In genomic region chr22:24601217-24602104, GRCh38 we compare ENCODE assay signal across 1 cellular context.
TF ChIP-seq lines count a peak whose summit lies in the region.

No MANE protein-coding gene starts in this region.

TF ChIP-seq in H1, 55 proteins besides CTCF, POLR2A, EP300 and RAD21 (continued from another document):
- TF ChIP-seq EGR1 (IDR thresholded peaks at IDR 0.05; ENCODE audit: borderline replicate concordance, low read depth, low read length) (no peak), POU5F1 (IDR thresholded peaks at IDR 0.05; ENCODE audit: low read depth, low read length) (no peak), EZH2 (IDR thresholded peaks at IDR 0.05; ENCODE audit: low read depth, low read length, severe bottlenecking) (no peak), SP2 (IDR thresholded peaks at IDR 0.05; ENCODE audit: low read length) (no peak), YY1 (IDR thresholded peaks at IDR 0.05; ENCODE audit: low read depth, low read length) (no peak), CBX8 (IDR thresholded peaks at IDR 0.05; ENCODE audit: borderline replicate concordance, low read depth, low read length) (no peak), CTBP2 (IDR thresholded peaks at IDR 0.05; ENCODE audit: borderline replicate concordance, insufficient read depth, insufficient read length, low read length) (no peak), CHD2 (IDR thresholded peaks at IDR 0.05; ENCODE audit: low read length) (no peak), FOSL1 (IDR thresholded peaks at IDR 0.05; ENCODE audit: insufficient read depth, low read depth, low read length) (no peak), RBBP5 (IDR thresholded peaks at IDR 0.05; ENCODE audit: borderline replicate concordance, low read depth, low read length) (no peak), SP4 (IDR thresholded peaks at IDR 0.05; ENCODE audit: low read length) (no peak), SAP30 (IDR thresholded peaks at IDR 0.05; ENCODE audit: insufficient read depth, insufficient replicate concordance, low read length) (no peak), MAX (IDR thresholded peaks at IDR 0.05) (no peak), JUN (IDR thresholded peaks at IDR 0.05; ENCODE audit: low read depth, low read length) (no peak), RFX5 (IDR thresholded peaks at IDR 0.05; ENCODE audit: borderline replicate concordance, low read depth, low read length) (no peak), CHD1 (IDR thresholded peaks at IDR 0.05; ENCODE audit: low read depth, low read length) (no peak), SUZ12 (IDR thresholded peaks at IDR 0.05; ENCODE audit: low read length) (no peak)
